Comparison of ENCODE assay signal across 8 cellular contexts in genomic region chr4:75673959-75674328, GRCh38. TPM values are rescaled to one million over a fixed set of nuclear protein-coding genes. Genes with fewer than 3 reads are reported as not detected.
DNase-seq lines count a peak whose midpoint lies in the region; ATAC-seq and TF ChIP-seq lines count a peak whose summit lies in the region.

No MANE protein-coding gene starts in this region.

- H3K27ac Mint-ChIP-seq in CD14-positive monocyte (peak overlapping the region; percentile 95 to 98 (median 97)), nephron progenitor cell (peak overlapping the region; percentile 99)

- peaks cover 15% of the 10 kb centered on the region for H3K4me1 ChIP-seq in ectodermal cell (ENCODE audit: control insufficient read depth, insufficient read depth, low read length)

- H3K4me1 Mint-ChIP-seq in CD14-positive monocyte (peaks cover 31% of the 10 kb centered on the region), nephron progenitor cell (peaks cover 39% of the 10 kb centered on the region)

- no peaks in the 10 kb centered on the region for H3K9me3 ChIP-seq in ectodermal cell (ENCODE audit: control insufficient read depth, low read length)

- DNase-seq in CD14-positive monocyte (ENCODE audit: low spot score) (no peak), NCI-H69 (lab: John Stamatoyannopoulos, UW) (peak; percentile 37), nephron progenitor cell (no peak), NCI-H226 (no peak), COLO668 (lab: John Stamatoyannopoulos, UW; ENCODE audit: unreplicated experiment) (no peak)

- H3K27ac ChIP-seq in ectodermal cell (ENCODE audit: insufficient read depth, low read depth, low read length, poor library complexity, severe bottlenecking) = peak overlapping the region; percentile 99

- intact Hi-C loops in CD14-positive monocyte (cut with micrococcal nuclease) = loop anchor here (2.0 to 5.0 kb wide), 2 partner anchors 51 to 53 kb away; partner anchors contain the start of gene USO1 (in 1 of the 2)

- TF ChIP-seq CTCF in CD14-positive monocyte (IDR thresholded peaks at IDR 0.05) = no peak
- TF ChIP-seq CTCF in nephron progenitor cell (IDR thresholded peaks at IDR 0.05) = no peak

- no peaks in the 10 kb centered on the region for H3K27me3 ChIP-seq in ectodermal cell (ENCODE audit: control insufficient read depth, insufficient read depth, low read length, poor library complexity, severe bottlenecking)

- peaks cover 0 to 3% of the 10 kb centered on the region in 2 donors for H3K36me3 Mint-ChIP-seq in CD14-positive monocyte
- H3K36me3 Mint-ChIP-seq in nephron progenitor cell (ENCODE audit: low read depth) = no peaks in the 10 kb centered on the region

- peak overlapping the region; percentile 97 to 98 for H3K4me3 Mint-ChIP-seq in CD14-positive monocyte
- H3K4me3 Mint-ChIP-seq in nephron progenitor cell = peak overlapping the region; percentile 95

- WGBS in ectodermal cell, 2 experiments = 61 to 67% methylated on average over 5 of the region's 5 CpGs

- no peaks in the 10 kb centered on the region for H3K36me3 ChIP-seq in ectodermal cell (ENCODE audit: control insufficient read depth, insufficient read depth, low read length)

- peak overlapping the region; percentile 89 for H3K4me3 ChIP-seq in ectodermal cell (ENCODE audit: insufficient read depth, low read depth, low read length)

- peaks cover 0 to 6% (median 0%) of the 10 kb centered on the region in 7 donors for H3K9me3 Mint-ChIP-seq in CD14-positive monocyte
- no peaks in the 10 kb centered on the region for H3K9me3 Mint-ChIP-seq in nephron progenitor cell

- ATAC-seq in GM19324 (IDR thresholded peaks at IDR 0.05; ENCODE audit: low FRiP score, unreplicated experiment) = no peak
- no peak for ATAC-seq in GM18511 (IDR thresholded peaks at IDR 0.05; ENCODE audit: unreplicated experiment)

- H3K27me3 Mint-ChIP-seq in CD14-positive monocyte (ENCODE audit: low read depth in 3 of 3) = no peaks in the 10 kb centered on the region
- H3K27me3 Mint-ChIP-seq in nephron progenitor cell (ENCODE audit: low read depth, poor library complexity) = peaks cover 3% of the 10 kb centered on the region

RNA-seq across cellular contexts. Expression of gene G3BP2, which starts 0.7 kb away (rescaled TPM):
- 10 to 100 TPM; 74.2 to 92.3 TPM for polyA plus RNA-seq in CD14-positive monocyte
- polyA plus RNA-seq in ectodermal cell (2013, experiment 1 of 4) = 226 TPM
- polyA plus RNA-seq in ectodermal cell (2013, experiment 2 of 4) = 249 TPM
- 143 TPM for polyA plus RNA-seq in ectodermal cell (2013, experiment 3 of 4)
- polyA plus RNA-seq in ectodermal cell (2013, experiment 4 of 4) = 156 TPM

RNA-seq across cellular contexts. Expression of gene CDKL2, which starts 43.6 kb away (rescaled TPM):
- polyA plus RNA-seq in CD14-positive monocyte = not detected
- polyA plus RNA-seq in ectodermal cell (2013, experiment 1 of 4) = 1.4 TPM
- polyA plus RNA-seq in ectodermal cell (2013, experiment 2 of 4) = 1.0 TPM
- polyA plus RNA-seq in ectodermal cell (2013, experiment 3 of 4) = 0.85 TPM
- 0.97 TPM for polyA plus RNA-seq in ectodermal cell (2013, experiment 4 of 4)

RNA-seq across cellular contexts. Expression of gene USO1, which starts 50.4 kb away (rescaled TPM):
- 10 to 100 TPM; 17.5 to 26.9 TPM for polyA plus RNA-seq in CD14-positive monocyte
- 60.8 TPM for polyA plus RNA-seq in ectodermal cell (2013, experiment 1 of 4)
- 61.2 TPM for polyA plus RNA-seq in ectodermal cell (2013, experiment 2 of 4)
- 58.6 TPM for polyA plus RNA-seq in ectodermal cell (2013, experiment 3 of 4)
- 64.3 TPM for polyA plus RNA-seq in ectodermal cell (2013, experiment 4 of 4)
